ENCODE assay signal across 19 cellular contexts in the genomic region with DNA sequence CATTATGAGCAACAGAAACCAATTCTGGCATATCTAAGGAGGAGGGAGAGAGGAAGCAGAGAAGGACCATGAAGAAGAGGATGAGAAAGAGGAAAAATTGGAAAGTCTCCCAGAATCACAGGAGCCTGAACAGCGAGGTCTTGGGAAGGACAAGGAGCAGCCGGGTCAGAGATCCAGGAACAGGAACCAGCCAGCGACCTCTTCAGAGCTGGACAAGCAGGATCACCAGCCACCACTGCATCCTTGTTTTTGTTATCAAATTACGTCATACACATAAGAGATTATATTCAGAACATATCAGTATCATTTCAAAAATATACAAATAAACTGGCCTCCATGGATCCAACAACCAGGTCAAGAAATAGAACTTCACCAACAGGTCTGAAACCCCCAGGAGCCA. TPM values are rescaled to one million over a fixed set of nuclear protein-coding genes. Genes with fewer than 3 reads are reported as not detected.
"Had no signal": no experiment of that assay in that cellular context is flagged by ENCODE, and none has a peak within 500 bp of the region (broad histone marks: within the 10 kb centered on the region; RNA-seq: fewer than 3 reads in every experiment).

No MANE protein-coding gene starts in this region.

- H3K9ac ChIP-seq: SK-N-SH had no signal

- H3K9me3 ChIP-seq: MG63, SK-N-SH had no signal

- H3K27me3 ChIP-seq: MG63 had no signal

- H3K4me3 ChIP-seq: MG63 had no signal

- DNase-seq: Karpas-422, KG1, MG63, NCI-H1092 treated with DMSO at 0.1 percent for 48 hours, NCI-H1436, NCI-H187, NCI-H2029, NCI-H2081 treated with DMSO at 0.1 percent for 48 hours, NCI-H2171, NCI-H226, NCI-H446, NCI-H510A, NCI-H524 treated with DMSO at 0.1 percent for 48 hours, NCI-H69, NCI-H774, SK-N-SH had no signal

- H3K27ac ChIP-seq: HL-60, RWPE1 had no signal

- H3K36me3 ChIP-seq: MG63 had no signal

RNA-seq across cellular contexts. Expression of a gene that starts 22.1 kb away (rescaled TPM):
- total RNA-seq: SK-MEL-5 had no signal
